Comparison of ENCODE assay signal across 21 cellular contexts in genomic region chr11:83545911-83546310, GRCh38.
"Had no signal": no experiment of that assay in that cellular context is flagged by ENCODE, and none has a peak within 500 bp of the region (broad histone marks: within the 10 kb centered on the region; RNA-seq: fewer than 3 reads in every experiment).

No MANE protein-coding gene starts in this region.

- H3K9me3 Mint-ChIP-seq: memory B cell; stimulated activated memory B cell treated with anti-CD40 and anti-IgM and Interleukin-4, amounts not matched to agents 10 μg/mL and 1 μg/mL and 100 μg/mL, for 72 hours had no signal

- H3K27me3 ChIP-seq: ascending aorta, breast epithelium, gastrocnemius medialis, heart right ventricle, ovary, sigmoid colon, testis, upper lobe of left lung had no signal

- H3K9me3 ChIP-seq: ascending aorta, breast epithelium, gastrocnemius medialis, heart right ventricle, ovary, sigmoid colon, testis, upper lobe of left lung had no signal

- H3K27ac ChIP-seq: ascending aorta, breast epithelium, gastrocnemius medialis, heart right ventricle, ovary, sigmoid colon, testis, upper lobe of left lung, VCaP had no signal

- H3K4me3 Mint-ChIP-seq: memory B cell; naive thymus-derived CD4-positive, alpha-beta T cell; stimulated activated memory B cell treated with anti-CD40 and anti-IgM and Interleukin-4, amounts not matched to agents 10 μg/mL and 1 μg/mL and 100 μg/mL, for 72 hours had no signal

- H3K36me3 ChIP-seq: ascending aorta, breast epithelium, gastrocnemius medialis, heart right ventricle, ovary, sigmoid colon, upper lobe of left lung had no signal

- H3K36me3 Mint-ChIP-seq: memory B cell; stimulated activated memory B cell treated with anti-CD40 and anti-IgM and Interleukin-4, amounts not matched to agents 10 μg/mL and 1 μg/mL and 100 μg/mL, for 72 hours had no signal

- ATAC-seq: gastrocnemius medialis; heart right ventricle; left ventricle myocardium superior; naive thymus-derived CD4-positive, alpha-beta T cell; stimulated activated memory B cell treated with anti-CD40 and anti-IgM and Interleukin-4, amounts not matched to agents 10 μg/mL and 1 μg/mL and 100 μg/mL, for 72 hours had no signal

- H3K4me1 Mint-ChIP-seq: memory B cell; naive thymus-derived CD4-positive, alpha-beta T cell; stimulated activated memory B cell treated with anti-CD40 and anti-IgM and Interleukin-4, amounts not matched to agents 10 μg/mL and 1 μg/mL and 100 μg/mL, for 72 hours had no signal

- H3K4me1 ChIP-seq: ascending aorta, breast epithelium, gastrocnemius medialis, heart right ventricle, testis, upper lobe of left lung had no signal

- DNase-seq: activated CD4-positive, alpha-beta T cell treated with anti-CD3 and anti-CD28 coated beads, Interleukin-2, amount 50 U/mL, for 1 hour; activated CD4-positive, CD25-positive, alpha-beta regulatory T cell treated with anti-CD3 and anti-CD28 coated beads, Interleukin-2, amount 50 U/mL, for 72 hours; activated CD8-positive, alpha-beta memory T cell treated with anti-CD3 and anti-CD28 coated beads, Interleukin-2, amount 50 U/mL, for 48 hours; activated effector memory CD4-positive, alpha-beta T cell treated with Interleukin-2 at 50 U/mL for 16 hours; activated naive CD4-positive, alpha-beta T cell treated with anti-CD3 and anti-CD28 coated beads, Interleukin-2, amount 50 U/mL, for 16 hours; activated T-cell treated with anti-CD3 and anti-CD28 coated beads, Interleukin-2, amount 50 U/mL, for 48 hours; cortex of kidney; gastrocnemius medialis; heart right ventricle; left ventricle myocardium superior; naive thymus-derived CD4-positive, alpha-beta T cell; sigmoid colon; stimulated activated CD4-positive, alpha-beta T cell treated with anti-CD3 and anti-CD28 coated beads, Interleukin-4, amount 100 ng/mL, for 4 hours; testis; upper lobe of left lung had no signal

- H3K4me3 ChIP-seq: ascending aorta, breast epithelium, gastrocnemius medialis, heart right ventricle, ovary, sigmoid colon, testis, upper lobe of left lung had no signal

- H3K27ac Mint-ChIP-seq: memory B cell; naive thymus-derived CD4-positive, alpha-beta T cell; stimulated activated memory B cell treated with anti-CD40 and anti-IgM and Interleukin-4, amounts not matched to agents 10 μg/mL and 1 μg/mL and 100 μg/mL, for 72 hours had no signal

- H3K27me3 Mint-ChIP-seq: stimulated activated memory B cell treated with anti-CD40 and anti-IgM and Interleukin-4, amounts not matched to agents 10 μg/mL and 1 μg/mL and 100 μg/mL, for 72 hours had no signal
